ENCODE assay signal across 8 cellular contexts in genomic region chr2:226423498-226423960, GRCh38.
A peak's percentile ranks its signal among the peaks of the same experiment; 100 is the strongest.
DNase-seq lines count a peak whose midpoint lies in the region; ATAC-seq and TF ChIP-seq lines count a peak whose summit lies in the region.

No MANE protein-coding gene starts in this region.

- POLR2A ChIA-PET in HEK293T (lab: Yijun Ruan, JAX): no interaction called here

- H3K4me1 Mint-ChIP-seq in endodermal cell: peaks cover 18% of the 10 kb centered on the region

- no peaks in the 10 kb centered on the region for H3K36me3 ChIP-seq in endodermal cell (ENCODE audit: control insufficient read depth, insufficient read depth, low read length)
- no peaks in the 10 kb centered on the region for H3K36me3 ChIP-seq in sigmoid colon

- no peak for TF ChIP-seq POLR2A in sigmoid colon (IDR thresholded peaks at IDR 0.05)

- H3K9me3 ChIP-seq in endodermal cell (ENCODE audit: control insufficient read depth, low read length) (no peaks in the 10 kb centered on the region), sigmoid colon (no peaks in the 10 kb centered on the region)

- H3K4me1 ChIP-seq in endodermal cell (ENCODE audit: control insufficient read depth, insufficient read depth, low read length) (peaks cover 10% of the 10 kb centered on the region), sigmoid colon (peaks cover 0 to 17% (median 16%) of the 10 kb centered on the region in 4 donors)

- peak; percentile 63 for ATAC-seq in HG03521 (IDR thresholded peaks at IDR 0.05; ENCODE audit: unreplicated experiment)

- H3K27me3 ChIP-seq in endodermal cell (ENCODE audit: control insufficient read depth, insufficient read depth, low read length, poor library complexity, severe bottlenecking) (no peaks in the 10 kb centered on the region), sigmoid colon (no peaks in the 10 kb centered on the region)

- CTCF ChIA-PET in HEK293T (lab: Yijun Ruan, JAX): no interaction called here

- no peaks in the 10 kb centered on the region for H3K9me3 Mint-ChIP-seq in endodermal cell

- H3K27ac ChIP-seq in endodermal cell (ENCODE audit: low read depth, low read length) (no peak overlapping the region), sigmoid colon (peak overlapping the region in 3 of 4 donors; percentile 64 to 74 (median 67))

- peak overlapping the region; percentile 3 for H3K27ac Mint-ChIP-seq in endodermal cell

- 78 to 85% methylated on average over 5 to 7 of the region's 7 CpGs for WGBS in endodermal cell (ENCODE audit: insufficient coverage in 1 of 2, insufficient read length in 1 of 2), 2 experiments
- 32 to 63% methylated on average over 7 of the region's 7 CpGs for WGBS in sigmoid colon, 2 donors

- no peak overlapping the region for H3K4me3 Mint-ChIP-seq in endodermal cell

- in situ Hi-C loops in G401 (cut with HindIII; ENCODE audit: low sequenced_read_pairs): no loop called here

- no peaks in the 10 kb centered on the region for H3K36me3 Mint-ChIP-seq in endodermal cell (ENCODE audit: low read depth)

- TF ChIP-seq EP300 in sigmoid colon (IDR thresholded peaks at IDR 0.05): peak in 1 of 4 donors; percentile 55

- H3K9ac ChIP-seq in endodermal cell (ENCODE audit: extremely low read depth, low read length, poor library complexity, severe bottlenecking): no peak overlapping the region

- no peaks in the 10 kb centered on the region for H3K27me3 Mint-ChIP-seq in endodermal cell (ENCODE audit: insufficient read depth)

- DNase-seq in GM20000 (ENCODE audit: low spot score) (peak; percentile 3), endodermal cell (peak; percentile 58), sigmoid colon (peak; percentile 69), HEK293T (ENCODE audit: extremely low spot score) (no peak), DMS 273 (lab: John Stamatoyannopoulos, UW; ENCODE audit: unreplicated experiment) (no peak), G401 (ENCODE audit: low spot score) (no peak)
- DNase-seq in activated CD4-positive, alpha-beta T cell treated with anti-CD3 and anti-CD28 coated beads for 1 hour: peak; percentile 14

- intact Hi-C loops in sigmoid colon (cut with DNase I): loop anchor here (5.0 kb wide), 1 partner anchor 54 kb away; no protein-coding TSS in a partner anchor

- H3K4me3 ChIP-seq in endodermal cell (ENCODE audit: low read length) (peak overlapping the region; percentile 25), sigmoid colon (peak overlapping the region in 3 of 4 donors; percentile 2 to 16 (median 12))

- TF ChIP-seq CTCF in GM20000 (IDR thresholded peaks at IDR 0.05; ENCODE audit: extremely low read depth, missing control alignments) (no peak), endodermal cell (conservative IDR thresholded peaks at IDR 0.05) (no peak), sigmoid colon (IDR thresholded peaks at IDR 0.05) (no peak)

TF ChIP-seq in HEK293T, 16 proteins besides CTCF, POLR2A, EP300 and RAD21:
- TF ChIP-seq ZNF384 (IDR thresholded peaks at IDR 0.05) (no peak), SUZ12 (IDR thresholded peaks at IDR 0.05) (no peak), TARDBP (IDR thresholded peaks at IDR 0.05) (no peak), FOXK2 (IDR thresholded peaks at IDR 0.05) (no peak), CTBP1 (IDR thresholded peaks at IDR 0.05; ENCODE audit: borderline replicate concordance) (no peak), LEF1 (IDR thresholded peaks at IDR 0.05; ENCODE audit: borderline replicate concordance) (no peak), PKNOX1 (IDR thresholded peaks at IDR 0.05) (no peak), L3MBTL2 (conservative IDR thresholded peaks at IDR 0.05) (no peak), FOXM1 (IDR thresholded peaks at IDR 0.05; ENCODE audit: borderline replicate concordance) (no peak), ELF4 (IDR thresholded peaks at IDR 0.05) (no peak), NFRKB (IDR thresholded peaks at IDR 0.05) (no peak), HDGF (IDR thresholded peaks at IDR 0.05; ENCODE audit: borderline replicate concordance) (no peak)

Comparison
In these comparisons a context has a peak if more than half of its experiments do, and no peak if none do; other contexts are left out.
1. DNase-seq: peak in GM20000 (single experiment), activated CD4-positive, alpha-beta T cell treated with anti-CD3 and anti-CD28 coated beads for 1 hour (single experiment), endodermal cell (single experiment) and sigmoid colon (single experiment); none in HEK293T (single experiment), DMS 273 (single experiment) and G401 (single experiment).